Comparison of ENCODE assay signal across 8 cellular contexts in the genomic region with DNA sequence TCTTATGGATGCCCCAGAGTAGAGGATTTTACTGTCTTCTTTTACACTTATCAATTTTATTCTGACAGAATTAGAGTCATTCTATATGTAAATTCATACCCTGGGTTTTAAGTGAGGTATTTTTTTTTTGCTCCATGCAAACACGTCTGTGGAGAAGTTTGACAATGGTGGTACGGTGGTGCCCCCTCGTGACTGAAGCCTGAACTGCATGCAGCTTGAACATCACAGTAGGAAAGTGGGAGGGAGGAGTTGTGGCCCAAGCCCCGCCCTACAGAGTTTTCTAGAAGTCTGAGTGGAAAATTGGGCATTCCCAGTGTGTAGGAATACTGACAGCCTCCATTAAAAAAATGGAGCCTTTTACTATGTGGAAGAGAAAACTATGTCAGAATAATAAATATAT.
A peak's percentile ranks its signal among the peaks of the same experiment; 100 is the strongest.
DNase-seq lines count a peak whose midpoint lies in the region; ATAC-seq and TF ChIP-seq lines count a peak whose summit lies in the region.

No MANE protein-coding gene starts in this region.

- peaks cover 2 to 19% of the 10 kb centered on the region in 2 donors for H3K36me3 ChIP-seq in neuronal stem cell (replicated peaks in 1 of 2; ENCODE audit: control insufficient read depth in 2 of 2, insufficient read depth in 2 of 2, low read length in 2 of 2)

- no peak overlapping the region for H3K14ac ChIP-seq in neuronal stem cell (ENCODE audit: low read length)

- no peak overlapping the region for H4K91ac ChIP-seq in neuronal stem cell (ENCODE audit: low read depth, low read length, poor library complexity)

- no peak overlapping the region for H3K9ac ChIP-seq in neuronal stem cell (ENCODE audit: low read depth, low read length, poor library complexity)

- TF ChIP-seq CTCF in fibroblast of mammary gland (conservative IDR thresholded peaks at IDR 0.05; ENCODE audit: control insufficient read depth, insufficient read depth, low read depth, low read length), result peak; percentile 89

- H2AK5ac ChIP-seq in neuronal stem cell (ENCODE audit: low read depth, low read length), result no peak overlapping the region

- H3K23ac ChIP-seq in neuronal stem cell (ENCODE audit: low read depth, low read length, poor library complexity), result no peak overlapping the region

- DNase-seq in Daoy (ENCODE audit: low read depth) (peak; percentile 76), OCI-M2 (lab: John Stamatoyannopoulos, UW; ENCODE audit: unreplicated experiment) (peak; percentile 0), fibroblast of mammary gland (ENCODE audit: low read depth) (peak; percentile 81), neuronal stem cell (ENCODE audit: low spot score) (peak; percentile 62), stromal cell of bone marrow (ENCODE audit: low read depth) (peak; percentile 65)
- DNase-seq in Jurkat, Clone E6-1 (ENCODE audit: low read depth, low spot score), result peak; percentile 57
- DNase-seq in activated T-cell treated with anti-CD3 and anti-CD28 coated beads, Interleukin-2, amount 50 U/mL, for 1 hour, result peak; percentile 85

- H2BK12ac ChIP-seq in neuronal stem cell (ENCODE audit: low read length), result no peak overlapping the region

- peak; percentile 95 for ATAC-seq in GM21717 (IDR thresholded peaks at IDR 0.05; ENCODE audit: unreplicated experiment)

- no peaks in the 10 kb centered on the region for H3K27me3 ChIP-seq in neuronal stem cell (ENCODE audit: control insufficient read depth in 3 of 3, insufficient read depth in 3 of 3, low read depth in 1 of 3, low read length in 3 of 3)

- H4K8ac ChIP-seq in neuronal stem cell (ENCODE audit: low read depth, low read length), result no peak overlapping the region

- H3K18ac ChIP-seq in neuronal stem cell (ENCODE audit: low read length), result no peak overlapping the region

- H3K79me1 ChIP-seq in neuronal stem cell (ENCODE audit: low read depth, low read length), result no peaks in the 10 kb centered on the region

- H3K4me1 ChIP-seq in neuronal stem cell (ENCODE audit: control insufficient read depth in 2 of 2, insufficient read depth in 1 of 2, low read depth in 1 of 2, low read length in 2 of 2), result no peaks in the 10 kb centered on the region

- no peak overlapping the region for H3K27ac ChIP-seq in neuronal stem cell (replicated peaks; ENCODE audit: low read length)

- WGBS in neuronal stem cell (ENCODE audit: extremely low coverage in 2 of 2, insufficient read length in 2 of 2, insufficient replicate concordance in 1 of 2), 2 donors, result no CpG with 5 or more reads among the region's 4 CpGs

- no peak overlapping the region for H3K4me2 ChIP-seq in neuronal stem cell (ENCODE audit: insufficient read depth, low read length, poor library complexity, severe bottlenecking)

- no peak overlapping the region for H2BK5ac ChIP-seq in neuronal stem cell (ENCODE audit: low read length)

- no peaks in the 10 kb centered on the region for H3K9me3 ChIP-seq in neuronal stem cell (replicated peaks in 1 of 2; ENCODE audit: control insufficient read depth in 2 of 2, insufficient read depth in 1 of 2, low read depth in 1 of 2, low read length in 2 of 2)

- H2BK15ac ChIP-seq in neuronal stem cell (ENCODE audit: low read length), result no peak overlapping the region

- H3K4me3 ChIP-seq in Jurkat, Clone E6-1 (ENCODE audit: low read length), result no peak overlapping the region
- no peak overlapping the region for H3K4me3 ChIP-seq in fibroblast of mammary gland (ENCODE audit: control insufficient read depth, low read depth, low read length)
- H3K4me3 ChIP-seq in neuronal stem cell (ENCODE audit: low read length in 2 of 2), result no peak overlapping the region

- H3K4ac ChIP-seq in neuronal stem cell (ENCODE audit: low read length), result no peak overlapping the region

- H2BK120ac ChIP-seq in neuronal stem cell (ENCODE audit: low read depth, low read length), result no peak overlapping the region

- no peak overlapping the region for H2AFZ ChIP-seq in neuronal stem cell (ENCODE audit: low read length)

Comparison
In these comparisons a context has a peak if more than half of its experiments do, and no peak if none do; other contexts are left out.
1. DNase-seq: peak in every context shown above with its lines; median percentile 85 in activated T-cell treated with anti-CD3 and anti-CD28 coated beads, Interleukin-2, amount 50 U/mL, for 1 hour; 81 in fibroblast of mammary gland; 76 in Daoy; 65 in stromal cell of bone marrow; 62 in neuronal stem cell; 57 in Jurkat, Clone E6-1; 0 in OCI-M2.